In genomic region chr3:197736491-197737318, GRCh38 we compare ENCODE assay signal across 8 cellular contexts. TPM values are rescaled to one million over a fixed set of nuclear protein-coding genes. Genes with fewer than 3 reads are reported as not detected.
DNase-seq lines count a peak whose midpoint lies in the region; ATAC-seq, FAIRE-seq and TF ChIP-seq lines count a peak whose summit lies in the region.

TSS of gene RUBCN (minus strand) at chr3:197736904. CDS start at chr3:197736719, 185 bp downstream.

- no peaks in the 10 kb centered on the region for H3K36me3 ChIP-seq in ascending aorta

- intact Hi-C loops in T-helper 2 cell treated with Interferon-gamma antibody and Interleukin-4, amounts not matched to agents 100 ng/mL and 5 ng/mL, for 36 hours (cut with micrococcal nuclease), result loop anchor here (1.0 to 10.0 kb wide), 5 partner anchors 13 to 226 kb away; partner anchors contain the start of genes FYTTD1, LMLN and LRCH3
- intact Hi-C loops in ascending aorta (cut with DNase I), result loop anchor here (1.0 to 5.0 kb wide), 4 partner anchors 13 to 216 kb away; partner anchors contain the start of genes FYTTD1, LRCH3 and RPL35A
- intact Hi-C loops in right cardiac atrium (cut with DNase I), result no loop called here

- peak; percentile 55 for FAIRE-seq in urothelium cell line (lab: Jason Lieb, UNC)

- H3K4me1 ChIP-seq in ascending aorta (peaks cover 0 to 4% of the 10 kb centered on the region in 2 donors), right cardiac atrium (ENCODE audit: control insufficient read depth, insufficient read depth, low read length) (peaks cover 2% of the 10 kb centered on the region)

- DNase-seq in NCI-H1930 (lab: John Stamatoyannopoulos, UW) (peak; percentile 94 to 95), ascending aorta (ENCODE audit: low spot score in 2 of 2) (peak; percentile 84 to 97), right cardiac atrium (peak; percentile 96 to 98 (median 98)), pulmonary artery endothelial cell (ENCODE audit: low read depth, low spot score) (peak; percentile 80), urothelium cell line (ENCODE audit: low spot score) (peak; percentile 97)

- WGBS in right cardiac atrium, result under 1% methylated on average over 92 of the region's 92 CpGs

- no peak for TF ChIP-seq CTCF in ascending aorta (IDR thresholded peaks at IDR 0.05)

- peak; percentile 81 for ATAC-seq in GM18505 (IDR thresholded peaks at IDR 0.05; ENCODE audit: unreplicated experiment)
- peak; percentile 83 for ATAC-seq in HG02970 (IDR thresholded peaks at IDR 0.05; ENCODE audit: low FRiP score, unreplicated experiment)
- ATAC-seq in right cardiac atrium, result peak; percentile 100

- H3K27ac ChIP-seq in ascending aorta, result peak within 1 kb of the TSS; percentile 89 to 95
- peak within 1 kb of the TSS; percentile 80 for H3K27ac ChIP-seq in right cardiac atrium (ENCODE audit: low read length)

- no peaks in the 10 kb centered on the region for H3K27me3 ChIP-seq in ascending aorta
- no peaks in the 10 kb centered on the region for H3K27me3 ChIP-seq in right cardiac atrium (ENCODE audit: control insufficient read depth, insufficient read depth)

- TF ChIP-seq POLR2A in GM18505 (IDR thresholded peaks at IDR 0.05; ENCODE audit: borderline replicate concordance, extremely low read depth, insufficient read depth, insufficient read length), result peak; percentile 63

- no peaks in the 10 kb centered on the region for H3K9me3 ChIP-seq in ascending aorta
- no peaks in the 10 kb centered on the region for H3K9me3 ChIP-seq in right cardiac atrium (ENCODE audit: control insufficient read depth, low read length)

- H3K4me3 ChIP-seq in ascending aorta, result peak within 1 kb of the TSS; percentile 87 to 99
- H3K4me3 ChIP-seq in right cardiac atrium (ENCODE audit: low read length), result peak within 1 kb of the TSS; percentile 85

RNA-seq across cellular contexts. Expression of gene RUBCN, which starts in this region (rescaled TPM):
- total RNA-seq in T-helper 2 cell treated with Interferon-gamma antibody and Interleukin-4, amounts not matched to agents 100 ng/mL and 5 ng/mL, for 36 hours, result 39.5 and 40.3 TPM in 2 replicates
- 27.4 TPM for total RNA-seq in ascending aorta
- 10 to 100 TPM; 17.7 to 21.1 (median 19.7) TPM for total RNA-seq in right cardiac atrium
- 13.4 TPM for polyA plus RNA-seq in right cardiac atrium
- 10.6 and 12.1 TPM in 2 replicates for total RNA-seq in pulmonary artery endothelial cell

Comparison
In these comparisons a context has a peak if more than half of its experiments do, and no peak if none do; other contexts are left out.
1. Peak in every context shown above with its lines: DNase-seq, ATAC-seq, H3K4me3 ChIP-seq and H3K27ac ChIP-seq.
2. intact Hi-C loops: an anchor here in T-helper 2 cell treated with Interferon-gamma antibody and Interleukin-4, amounts not matched to agents 100 ng/mL and 5 ng/mL, for 36 hours (1.0 to 10.0 kb wide) and ascending aorta (1.0 to 5.0 kb wide); none called in right cardiac atrium.